1 cellular context compared by ENCODE assay signal in the genomic region with DNA sequence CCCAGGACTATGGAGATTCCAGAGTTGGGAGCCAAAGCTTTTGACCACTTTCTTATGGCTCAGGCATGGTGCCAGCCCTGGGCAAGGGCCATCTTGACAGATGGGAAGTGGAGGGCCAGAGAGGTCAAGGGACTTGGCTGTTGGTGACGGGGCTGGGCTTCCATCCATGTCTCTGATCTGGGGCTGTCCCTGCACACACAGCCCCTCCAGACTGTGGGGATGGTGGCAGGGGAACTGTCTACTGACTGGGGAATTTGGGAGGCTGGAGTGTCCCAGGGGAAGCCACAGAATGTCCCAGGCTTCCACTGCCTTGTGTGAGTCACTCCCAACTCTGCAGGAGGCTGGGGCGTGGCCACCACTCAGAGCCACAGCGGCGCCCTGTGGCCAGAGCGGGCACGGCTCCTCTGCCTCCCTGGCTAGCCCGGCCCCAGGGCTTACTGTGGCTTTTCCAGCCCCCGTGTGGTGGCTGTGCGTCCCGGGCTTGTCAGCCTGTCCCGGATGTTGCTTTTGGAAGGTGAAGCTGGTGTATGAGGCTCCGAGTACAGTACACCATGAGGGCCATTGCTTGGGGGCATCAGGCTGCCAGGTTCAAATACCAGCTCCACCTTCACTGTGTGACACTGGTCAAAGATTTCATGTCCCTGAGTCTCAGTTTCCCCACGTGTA.
TF ChIP-seq lines count a peak whose summit lies in the region.

No MANE protein-coding gene starts in this region.

TF ChIP-seq in HepG2, 621 proteins besides CTCF, POLR2A, EP300 and RAD21 (continued from another document and continues in another):
- TF ChIP-seq, protein P1, sequence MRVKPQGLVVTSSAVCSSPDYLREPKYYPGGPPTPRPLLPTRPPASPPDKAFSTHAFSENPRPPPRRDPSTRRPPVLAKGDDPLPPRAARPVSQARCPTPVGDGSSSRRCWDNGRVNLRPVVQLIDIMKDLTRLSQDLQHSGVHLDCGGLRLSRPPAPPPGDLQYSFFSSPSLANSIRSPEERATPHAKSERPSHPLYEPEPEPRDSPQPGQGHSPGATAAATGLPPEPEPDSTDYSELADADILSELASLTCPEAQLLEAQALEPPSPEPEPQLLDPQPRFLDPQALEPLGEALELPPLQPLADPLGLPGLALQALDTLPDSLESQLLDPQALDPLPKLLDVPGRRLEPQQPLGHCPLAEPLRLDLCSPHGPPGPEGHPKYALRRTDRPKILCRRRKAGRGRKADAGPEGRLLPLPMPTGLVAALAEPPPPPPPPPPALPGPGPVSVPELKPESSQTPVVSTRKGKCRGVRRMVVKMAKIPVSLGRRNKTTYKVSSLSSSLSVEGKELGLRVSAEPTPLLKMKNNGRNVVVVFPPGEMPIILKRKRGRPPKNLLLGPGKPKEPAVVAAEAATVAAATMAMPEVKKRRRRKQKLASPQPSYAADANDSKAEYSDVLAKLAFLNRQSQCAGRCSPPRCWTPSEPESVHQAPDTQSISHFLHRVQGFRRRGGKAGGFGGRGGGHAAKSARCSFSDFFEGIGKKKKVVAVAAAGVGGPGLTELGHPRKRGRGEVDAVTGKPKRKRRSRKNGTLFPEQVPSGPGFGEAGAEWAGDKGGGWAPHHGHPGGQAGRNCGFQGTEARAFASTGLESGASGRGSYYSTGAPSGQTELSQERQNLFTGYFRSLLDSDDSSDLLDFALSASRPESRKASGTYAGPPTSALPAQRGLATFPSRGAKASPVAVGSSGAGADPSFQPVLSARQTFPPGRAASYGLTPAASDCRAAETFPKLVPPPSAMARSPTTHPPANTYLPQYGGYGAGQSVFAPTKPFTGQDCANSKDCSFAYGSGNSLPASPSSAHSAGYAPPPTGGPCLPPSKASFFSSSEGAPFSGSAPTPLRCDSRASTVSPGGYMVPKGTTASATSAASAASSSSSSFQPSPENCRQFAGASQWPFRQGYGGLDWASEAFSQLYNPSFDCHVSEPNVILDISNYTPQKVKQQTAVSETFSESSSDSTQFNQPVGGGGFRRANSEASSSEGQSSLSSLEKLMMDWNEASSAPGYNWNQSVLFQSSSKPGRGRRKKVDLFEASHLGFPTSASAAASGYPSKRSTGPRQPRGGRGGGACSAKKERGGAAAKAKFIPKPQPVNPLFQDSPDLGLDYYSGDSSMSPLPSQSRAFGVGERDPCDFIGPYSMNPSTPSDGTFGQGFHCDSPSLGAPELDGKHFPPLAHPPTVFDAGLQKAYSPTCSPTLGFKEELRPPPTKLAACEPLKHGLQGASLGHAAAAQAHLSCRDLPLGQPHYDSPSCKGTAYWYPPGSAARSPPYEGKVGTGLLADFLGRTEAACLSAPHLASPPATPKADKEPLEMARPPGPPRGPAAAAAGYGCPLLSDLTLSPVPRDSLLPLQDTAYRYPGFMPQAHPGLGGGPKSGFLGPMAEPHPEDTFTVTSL (CRISPR knock-in tag; IDR thresholded peaks at IDR 0.05; ENCODE audit: borderline replicate concordance), result no peak
- TF ChIP-seq GATAD1 (CRISPR knock-in tag; IDR thresholded peaks at IDR 0.05) (no peak), CBX5 (CRISPR knock-in tag; IDR thresholded peaks at IDR 0.05; ENCODE audit: borderline replicate concordance) (peak; percentile 51; the same call in 1 of the 2 replicates), ZNF124 (CRISPR knock-in tag; IDR thresholded peaks at IDR 0.05) (peak; percentile 84; the same call in 1 of the 2 replicates), FOXJ3 (CRISPR knock-in tag; IDR thresholded peaks at IDR 0.05; ENCODE audit: borderline replicate concordance) (peak; percentile 48; the same call in 1 of the 2 replicates), GATAD2A (CRISPR knock-in tag; IDR thresholded peaks at IDR 0.05) (peak; percentile 42; the same call in 1 of the 2 replicates), SMARCC2 (IDR thresholded peaks at IDR 0.05) (no peak), DMAP1 (CRISPR knock-in tag; IDR thresholded peaks at IDR 0.05) (peak; percentile 31; the same call in 1 of the 2 replicates), SALL1 (CRISPR knock-in tag; IDR thresholded peaks at IDR 0.05) (peak; percentile 84), ZNF782 (CRISPR knock-in tag; IDR thresholded peaks at IDR 0.05; ENCODE audit: borderline replicate concordance) (0 out of 2 replicates have a peak, but pooled peaks have one; percentile 72), ARHGAP35 (CRISPR knock-in tag; IDR thresholded peaks at IDR 0.05; ENCODE audit: borderline replicate concordance) (peak; percentile 38; the same call in 1 of the 2 replicates), ARID4A (CRISPR knock-in tag; IDR thresholded peaks at IDR 0.05; ENCODE audit: borderline replicate concordance) (peak; percentile 79), HNRNPL (IDR thresholded peaks at IDR 0.05; ENCODE audit: low read depth, low read length) (0 out of 2 replicates have a peak, but pooled peaks have one; percentile 32), SOX5 (CRISPR knock-in tag; IDR thresholded peaks at IDR 0.05; ENCODE audit: borderline replicate concordance) (peak; percentile 43; the same call in 1 of the 2 replicates), HDAC2 (CRISPR knock-in tag; IDR thresholded peaks at IDR 0.05) (peak; percentile 58; the same call in 1 of the 2 replicates), ZNF781 (CRISPR knock-in tag; IDR thresholded peaks at IDR 0.05; ENCODE audit: borderline replicate concordance, not compliant biosample characterization) (peak; percentile 48), KLF9 (CRISPR knock-in tag; IDR thresholded peaks at IDR 0.05; ENCODE audit: low read depth) (peak; percentile 77; the same call in 1 of the 2 replicates), KAT7 (CRISPR knock-in tag; IDR thresholded peaks at IDR 0.05; ENCODE audit: borderline replicate concordance) (0 out of 2 replicates have a peak, but pooled peaks have one; percentile 34), REPIN1 (CRISPR knock-in tag; IDR thresholded peaks at IDR 0.05; ENCODE audit: borderline replicate concordance, low read depth) (peak; percentile 68; the same call in 1 of the 2 replicates), SALL2 (CRISPR knock-in tag; IDR thresholded peaks at IDR 0.05) (peak; percentile 79; the same call in 1 of the 2 replicates), HNRNPH1 (optimal IDR thresholded peaks at IDR 0.05; ENCODE audit: low read depth, low read length) (no peak), RXRB (CRISPR knock-in tag; IDR thresholded peaks at IDR 0.05; ENCODE audit: borderline replicate concordance) (peak; percentile 50; the same call in 1 of the 2 replicates), ZNF451 (CRISPR knock-in tag; IDR thresholded peaks at IDR 0.05) (peak; percentile 63; the same call in 1 of the 2 replicates), YEATS4 (CRISPR knock-in tag; IDR thresholded peaks at IDR 0.05; ENCODE audit: borderline replicate concordance) (0 out of 2 replicates have a peak, but pooled peaks have one; percentile 31), TCF7L2 (IDR thresholded peaks at IDR 0.05; ENCODE audit: low read depth, low read length) (no peak), BCL6 (CRISPR knock-in tag; IDR thresholded peaks at IDR 0.05) (peak; percentile 57; the same call in 1 of the 2 replicates), ZNF567 (CRISPR knock-in tag; IDR thresholded peaks at IDR 0.05; ENCODE audit: borderline replicate concordance) (no peak), ZNF784 (CRISPR knock-in tag; IDR thresholded peaks at IDR 0.05; ENCODE audit: borderline replicate concordance) (peak; percentile 65; the same call in 1 of the 2 replicates)
- TF ChIP-seq, protein P2, sequence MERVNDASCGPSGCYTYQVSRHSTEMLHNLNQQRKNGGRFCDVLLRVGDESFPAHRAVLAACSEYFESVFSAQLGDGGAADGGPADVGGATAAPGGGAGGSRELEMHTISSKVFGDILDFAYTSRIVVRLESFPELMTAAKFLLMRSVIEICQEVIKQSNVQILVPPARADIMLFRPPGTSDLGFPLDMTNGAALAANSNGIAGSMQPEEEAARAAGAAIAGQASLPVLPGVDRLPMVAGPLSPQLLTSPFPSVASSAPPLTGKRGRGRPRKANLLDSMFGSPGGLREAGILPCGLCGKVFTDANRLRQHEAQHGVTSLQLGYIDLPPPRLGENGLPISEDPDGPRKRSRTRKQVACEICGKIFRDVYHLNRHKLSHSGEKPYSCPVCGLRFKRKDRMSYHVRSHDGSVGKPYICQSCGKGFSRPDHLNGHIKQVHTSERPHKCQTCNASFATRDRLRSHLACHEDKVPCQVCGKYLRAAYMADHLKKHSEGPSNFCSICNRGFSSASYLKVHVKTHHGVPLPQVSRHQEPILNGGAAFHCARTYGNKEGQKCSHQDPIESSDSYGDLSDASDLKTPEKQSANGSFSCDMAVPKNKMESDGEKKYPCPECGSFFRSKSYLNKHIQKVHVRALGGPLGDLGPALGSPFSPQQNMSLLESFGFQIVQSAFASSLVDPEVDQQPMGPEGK (CRISPR knock-in tag; IDR thresholded peaks at IDR 0.05), result peak; percentile 67
- TF ChIP-seq, protein P3, sequence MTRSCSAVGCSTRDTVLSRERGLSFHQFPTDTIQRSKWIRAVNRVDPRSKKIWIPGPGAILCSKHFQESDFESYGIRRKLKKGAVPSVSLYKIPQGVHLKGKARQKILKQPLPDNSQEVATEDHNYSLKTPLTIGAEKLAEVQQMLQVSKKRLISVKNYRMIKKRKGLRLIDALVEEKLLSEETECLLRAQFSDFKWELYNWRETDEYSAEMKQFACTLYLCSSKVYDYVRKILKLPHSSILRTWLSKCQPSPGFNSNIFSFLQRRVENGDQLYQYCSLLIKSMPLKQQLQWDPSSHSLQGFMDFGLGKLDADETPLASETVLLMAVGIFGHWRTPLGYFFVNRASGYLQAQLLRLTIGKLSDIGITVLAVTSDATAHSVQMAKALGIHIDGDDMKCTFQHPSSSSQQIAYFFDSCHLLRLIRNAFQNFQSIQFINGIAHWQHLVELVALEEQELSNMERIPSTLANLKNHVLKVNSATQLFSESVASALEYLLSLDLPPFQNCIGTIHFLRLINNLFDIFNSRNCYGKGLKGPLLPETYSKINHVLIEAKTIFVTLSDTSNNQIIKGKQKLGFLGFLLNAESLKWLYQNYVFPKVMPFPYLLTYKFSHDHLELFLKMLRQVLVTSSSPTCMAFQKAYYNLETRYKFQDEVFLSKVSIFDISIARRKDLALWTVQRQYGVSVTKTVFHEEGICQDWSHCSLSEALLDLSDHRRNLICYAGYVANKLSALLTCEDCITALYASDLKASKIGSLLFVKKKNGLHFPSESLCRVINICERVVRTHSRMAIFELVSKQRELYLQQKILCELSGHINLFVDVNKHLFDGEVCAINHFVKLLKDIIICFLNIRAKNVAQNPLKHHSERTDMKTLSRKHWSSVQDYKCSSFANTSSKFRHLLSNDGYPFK (CRISPR knock-in tag; IDR thresholded peaks at IDR 0.05; ENCODE audit: borderline replicate concordance), result peak; percentile 68; the same call in 1 of the 2 replicates
- TF ChIP-seq, protein P4, sequence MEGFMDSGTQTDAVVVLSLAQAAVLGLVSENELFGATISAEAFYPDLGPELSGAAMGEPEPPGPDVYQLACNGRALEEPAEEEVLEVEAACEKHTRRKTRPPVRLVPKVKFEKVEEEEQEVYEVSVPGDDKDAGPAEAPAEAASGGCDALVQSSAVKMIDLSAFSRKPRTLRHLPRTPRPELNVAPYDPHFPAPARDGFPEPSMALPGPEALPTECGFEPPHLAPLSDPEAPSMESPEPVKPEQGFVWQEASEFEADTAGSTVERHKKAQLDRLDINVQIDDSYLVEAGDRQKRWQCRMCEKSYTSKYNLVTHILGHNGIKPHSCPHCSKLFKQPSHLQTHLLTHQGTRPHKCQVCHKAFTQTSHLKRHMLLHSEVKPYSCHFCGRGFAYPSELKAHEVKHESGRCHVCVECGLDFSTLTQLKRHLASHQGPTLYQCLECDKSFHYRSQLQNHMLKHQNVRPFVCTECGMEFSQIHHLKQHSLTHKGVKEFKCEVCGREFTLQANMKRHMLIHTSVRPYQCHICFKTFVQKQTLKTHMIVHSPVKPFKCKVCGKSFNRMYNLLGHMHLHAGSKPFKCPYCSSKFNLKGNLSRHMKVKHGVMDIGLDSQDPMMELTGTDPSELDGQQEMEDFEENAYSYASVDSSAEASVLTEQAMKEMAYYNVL (CRISPR knock-in tag; IDR thresholded peaks at IDR 0.05; ENCODE audit: borderline replicate concordance), result peak; percentile 27; the same call in 1 of the 2 replicates
- TF ChIP-seq, protein P5, sequence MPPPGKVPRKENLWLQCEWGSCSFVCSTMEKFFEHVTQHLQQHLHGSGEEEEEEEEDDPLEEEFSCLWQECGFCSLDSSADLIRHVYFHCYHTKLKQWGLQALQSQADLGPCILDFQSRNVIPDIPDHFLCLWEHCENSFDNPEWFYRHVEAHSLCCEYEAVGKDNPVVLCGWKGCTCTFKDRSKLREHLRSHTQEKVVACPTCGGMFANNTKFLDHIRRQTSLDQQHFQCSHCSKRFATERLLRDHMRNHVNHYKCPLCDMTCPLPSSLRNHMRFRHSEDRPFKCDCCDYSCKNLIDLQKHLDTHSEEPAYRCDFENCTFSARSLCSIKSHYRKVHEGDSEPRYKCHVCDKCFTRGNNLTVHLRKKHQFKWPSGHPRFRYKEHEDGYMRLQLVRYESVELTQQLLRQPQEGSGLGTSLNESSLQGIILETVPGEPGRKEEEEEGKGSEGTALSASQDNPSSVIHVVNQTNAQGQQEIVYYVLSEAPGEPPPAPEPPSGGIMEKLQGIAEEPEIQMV (CRISPR knock-in tag; IDR thresholded peaks at IDR 0.05; ENCODE audit: low read depth), result peak; percentile 64; the same call in 1 of the 2 replicates
